In genomic region chr10:118827466-118828155, GRCh38 we compare ENCODE assay signal across 17 cellular contexts.
DNase-seq lines count a peak whose midpoint lies in the region; ATAC-seq, FAIRE-seq and TF ChIP-seq lines count a peak whose summit lies in the region.
"Had no signal": no experiment of that assay in that cellular context is flagged by ENCODE, and none has a peak within 500 bp of the region (broad histone marks: within the 10 kb centered on the region; RNA-seq: fewer than 3 reads in every experiment).

No MANE protein-coding gene starts in this region.

- H3K27ac ChIP-seq in SU-DHL-6 (ENCODE audit: low read depth, low read length): no peak overlapping the region
- H3K27ac ChIP-seq in keratinocyte (ENCODE audit: control insufficient read depth, insufficient read depth, low read length): no peak overlapping the region
- H3K27ac ChIP-seq: coronary artery, SK-N-MC had no signal

- POLR2A ChIA-PET in T-cell (lab: Charles Lee): no interaction called here

- no peak for FAIRE-seq in keratinocyte (lab: Jason Lieb, UNC)

- H3K9ac ChIP-seq in SU-DHL-6 (ENCODE audit: low read length) (no peak overlapping the region), keratinocyte (ENCODE audit: control insufficient read depth, extremely low read depth, insufficient read depth, low read length) (no peak overlapping the region)

- ATAC-seq in GM21528 (IDR thresholded peaks at IDR 0.05; ENCODE audit: low FRiP score, unreplicated experiment): no peak
- no peak for ATAC-seq in T-cell (replicated peaks in 1 of 4)

- no peak for DNase-seq in BE2C
- DNase-seq in keratinocyte (ENCODE audit: low read depth, low spot score): no peak
- no peak for DNase-seq in NCI-H2029 treated with DMSO at 0.1 percent for 48 hours (lab: John Stamatoyannopoulos, UW)
- DNase-seq in nephron progenitor cell: no peak
- no peak for DNase-seq in T-cell
- DNase-seq: activated CD4-positive, alpha-beta T cell treated with anti-CD3 and anti-CD28 coated beads for 4 hours; COR-L47; foreskin melanocyte; kidney glomerular epithelial cell; NCI-H1092 treated with DMSO at 0.1 percent for 48 hours; NCI-H526 had no signal

- no peak overlapping the region for H3K4me3 Mint-ChIP-seq in nephron progenitor cell
- no peak overlapping the region for H3K4me3 Mint-ChIP-seq in T-cell
- H3K4me3 Mint-ChIP-seq: nephron had no signal

- TF ChIP-seq CTCF in BE2C (IDR thresholded peaks at IDR 0.05; ENCODE audit: low read depth, low read length) (peak; percentile 52), GM12873 (IDR thresholded peaks at IDR 0.05; ENCODE audit: insufficient read depth, low read depth, low read length, missing control alignments) (peak; percentile 62), SU-DHL-6 (IDR thresholded peaks at IDR 0.05; ENCODE audit: insufficient read depth, low read length, poor library complexity, severe bottlenecking) (peak; percentile 40), keratinocyte (optimal IDR thresholded peaks at IDR 0.05 in 1 of 3, IDR thresholded peaks at IDR 0.05 in 1 of 3, conservative IDR thresholded peaks at IDR 0.05 in 1 of 3; ENCODE audit: extremely low read depth in 1 of 3, insufficient read depth in 2 of 3, low read length in 3 of 3) (peak; percentile 33 to 42 (median 41)), nephron progenitor cell (IDR thresholded peaks at IDR 0.05) (no peak)

- no peaks in the 10 kb centered on the region for H4K20me1 ChIP-seq in SU-DHL-6 (ENCODE audit: low read depth, low read length)
- H4K20me1 ChIP-seq in keratinocyte (ENCODE audit: control insufficient read depth, extremely low read depth, insufficient read depth, low read length): no peaks in the 10 kb centered on the region

- no peaks in the 10 kb centered on the region for H3K36me3 ChIP-seq in BE2C
- H3K36me3 ChIP-seq in SU-DHL-6 (ENCODE audit: low read length): no peaks in the 10 kb centered on the region
- H3K36me3 ChIP-seq in keratinocyte (ENCODE audit: control insufficient read depth in 2 of 2, extremely low read depth in 1 of 2, insufficient read depth in 2 of 2, low read length in 2 of 2): no peaks in the 10 kb centered on the region

- peaks cover 23% of the 10 kb centered on the region for H3K27me3 Mint-ChIP-seq in nephron progenitor cell (ENCODE audit: low read depth, poor library complexity)
- peaks cover 0 to 2% of the 10 kb centered on the region in 2 donors for H3K27me3 Mint-ChIP-seq in T-cell

- no peaks in the 10 kb centered on the region for H3F3A ChIP-seq in SU-DHL-6 (ENCODE audit: insufficient read depth)

- no peak overlapping the region for H3K4me2 ChIP-seq in SU-DHL-6 (ENCODE audit: low read depth, low read length, poor library complexity, severe bottlenecking)
- H3K4me2 ChIP-seq in keratinocyte (ENCODE audit: control insufficient read depth, extremely low read depth, insufficient read depth, low read depth, low read length): no peak overlapping the region

- H3K9me1 ChIP-seq in keratinocyte (ENCODE audit: control insufficient read depth, extremely low read depth, insufficient read depth, low read length): no peaks in the 10 kb centered on the region

- no peak overlapping the region for H3K27ac Mint-ChIP-seq in nephron progenitor cell
- no peak overlapping the region for H3K27ac Mint-ChIP-seq in T-cell
- H3K27ac Mint-ChIP-seq: nephron had no signal

- no peaks in the 10 kb centered on the region for H3K4me1 Mint-ChIP-seq in nephron progenitor cell
- H3K4me1 Mint-ChIP-seq in T-cell: peaks cover 7 to 9% (median 8%) of the 10 kb centered on the region in 3 donors

- H3K9me3 ChIP-seq in BE2C (no peaks in the 10 kb centered on the region), SU-DHL-6 (ENCODE audit: insufficient read depth, low read length) (no peaks in the 10 kb centered on the region), keratinocyte (ENCODE audit: control insufficient read depth, low read depth, low read length) (no peaks in the 10 kb centered on the region)

- CTCF ChIA-PET in T-cell (lab: Charles Lee): interaction anchor here in 1 of 2 donors (0.7 kb wide), 1 partner anchor 13 kb away, joined by 3 read pairs; no protein-coding TSS in a partner anchor

- no peaks in the 10 kb centered on the region for H3K36me3 Mint-ChIP-seq in nephron progenitor cell (ENCODE audit: low read depth)
- no peaks in the 10 kb centered on the region for H3K36me3 Mint-ChIP-seq in T-cell

- H3K27me3 ChIP-seq in BE2C: no peaks in the 10 kb centered on the region
- H3K27me3 ChIP-seq in SU-DHL-6 (ENCODE audit: low read length): no peaks in the 10 kb centered on the region
- H3K27me3 ChIP-seq in keratinocyte (ENCODE audit: control insufficient read depth, extremely low read depth, insufficient read depth, low read length): no peaks in the 10 kb centered on the region

- no peaks in the 10 kb centered on the region for H3K79me2 ChIP-seq in SU-DHL-6 (ENCODE audit: insufficient read depth, low read length)
- no peaks in the 10 kb centered on the region for H3K79me2 ChIP-seq in keratinocyte (ENCODE audit: control insufficient read depth, insufficient read depth, low read length)

- H3K9me3 Mint-ChIP-seq in nephron progenitor cell (no peaks in the 10 kb centered on the region), T-cell (peaks cover 0 to 3% (median 0%) of the 10 kb centered on the region in 3 donors)
- H3K9me3 Mint-ChIP-seq: nephron had no signal

- no peak overlapping the region for H3K4me3 ChIP-seq in BE2C (ENCODE audit: low read depth, low read length)
- no peak overlapping the region for H3K4me3 ChIP-seq in SU-DHL-6 (ENCODE audit: insufficient read depth, low read length, poor library complexity, severe bottlenecking)
- no peak overlapping the region for H3K4me3 ChIP-seq in keratinocyte (ENCODE audit: control insufficient read depth in 2 of 3, extremely low read depth in 1 of 3, insufficient read depth in 2 of 3, low read depth in 1 of 3, low read length in 3 of 3)
- H3K4me3 ChIP-seq: coronary artery, SK-N-MC had no signal

- dilution Hi-C loops in keratinocyte (cut with MboI; ENCODE audit: extremely low pct_ligation_motif_present, low sequenced_read_pairs): no loop called here

- H2AFZ ChIP-seq in SU-DHL-6 (ENCODE audit: low read depth, low read length, severe bottlenecking) (no peak overlapping the region), keratinocyte (ENCODE audit: control insufficient read depth, low read length) (no peak overlapping the region)

- H3K9me2 ChIP-seq in SU-DHL-6 (replicated peaks; ENCODE audit: insufficient read depth, low read length): no peaks in the 10 kb centered on the region

- H3K4me1 ChIP-seq in BE2C (peaks cover 5% of the 10 kb centered on the region), keratinocyte (ENCODE audit: control insufficient read depth, extremely low read depth, insufficient read depth, low read length) (peaks cover 6% of the 10 kb centered on the region)
